ENCODE assay signal across 1 cellular context in the genomic region with DNA sequence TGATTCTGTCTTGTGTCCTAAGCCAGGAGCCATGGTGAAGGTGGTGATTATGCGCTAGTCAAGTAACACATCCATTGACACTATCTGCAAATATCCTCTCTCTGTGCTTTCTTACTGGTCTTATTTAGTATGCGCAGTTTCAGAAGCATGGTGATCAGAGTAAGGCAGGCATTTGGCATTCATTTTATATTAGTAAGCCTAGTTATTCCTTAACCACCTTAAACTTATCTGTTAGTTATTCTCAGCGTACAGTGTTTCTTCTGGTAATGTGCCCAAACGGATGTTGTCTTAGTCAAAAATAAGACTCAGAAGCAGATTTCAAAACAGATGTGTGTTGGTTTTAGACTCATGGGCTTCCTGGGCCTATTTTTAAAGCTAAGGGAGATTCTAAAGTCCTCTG.
TF ChIP-seq lines count a peak whose summit lies in the region.

No MANE protein-coding gene starts in this region.

TF ChIP-seq in endothelial cell of umbilical vein, 7 proteins besides CTCF, POLR2A, EP300 and RAD21:
- peak; percentile 34 for TF ChIP-seq GATA2 (IDR thresholded peaks at IDR 0.05; ENCODE audit: insufficient read depth, insufficient read length, low read depth, low read length)
- TF ChIP-seq MYC (IDR thresholded peaks at IDR 0.05; ENCODE audit: low read depth, low read length) = no peak
TF ChIP-seq in endothelial cell of umbilical vein: peak in this region for 1.
